ENCODE assay signal across 8 cellular contexts in genomic region chr22:36330655-36331305, GRCh38.
DNase-seq lines count a peak whose midpoint lies in the region; ATAC-seq lines count a peak whose summit lies in the region.

No MANE protein-coding gene starts in this region.

- H3K9me3 ChIP-seq in iPS-18a (ENCODE audit: control insufficient read depth, low read depth, low read length) (no peaks in the 10 kb centered on the region), stomach smooth muscle (ENCODE audit: control insufficient read depth in 2 of 2, low read length in 2 of 2) (no peaks in the 10 kb centered on the region)

- peaks cover 99% of the 10 kb centered on the region for H3K36me3 Mint-ChIP-seq in activated T-cell treated with anti-CD3 and anti-CD28 coated beads, Interleukin-2, amount 50 U/mL, for 24 hours (ENCODE audit: low read depth)
- H3K36me3 Mint-ChIP-seq in activated naive CD8-positive, alpha-beta T cell = peaks cover 37% of the 10 kb centered on the region

- H3K4me3 ChIP-seq in iPS-18a (ENCODE audit: low read length) (no peak overlapping the region), stomach smooth muscle (ENCODE audit: low read length in 2 of 2) (peak overlapping the region; percentile 3 to 61)

- no peaks in the 10 kb centered on the region for H3K9me3 Mint-ChIP-seq in activated T-cell treated with anti-CD3 and anti-CD28 coated beads, Interleukin-2, amount 50 U/mL, for 24 hours
- no peaks in the 10 kb centered on the region for H3K9me3 Mint-ChIP-seq in activated naive CD8-positive, alpha-beta T cell (ENCODE audit: low read depth)

- H3K36me3 ChIP-seq in iPS-18a (ENCODE audit: control insufficient read depth, low read depth, low read length) = peaks cover 21% of the 10 kb centered on the region
- peaks cover 33 to 40% of the 10 kb centered on the region in 2 donors for H3K36me3 ChIP-seq in stomach smooth muscle (ENCODE audit: control insufficient read depth in 2 of 2, insufficient read depth in 2 of 2, low read length in 2 of 2)

- peaks cover 95% of the 10 kb centered on the region for H3K4me1 Mint-ChIP-seq in activated T-cell treated with anti-CD3 and anti-CD28 coated beads, Interleukin-2, amount 50 U/mL, for 24 hours (ENCODE audit: low read depth)
- peaks cover 93% of the 10 kb centered on the region for H3K4me1 Mint-ChIP-seq in activated naive CD8-positive, alpha-beta T cell (ENCODE audit: low read depth)

- H3K9ac ChIP-seq in iPS-18a (ENCODE audit: low read length) (peak overlapping the region; percentile 39), stomach smooth muscle (ENCODE audit: low read length in 2 of 2) (peak overlapping the region; percentile 76 to 86)

- peak; percentile 52 for DNase-seq in activated T-cell treated with anti-CD3 and anti-CD28 coated beads, Interleukin-2, amount 50 U/mL, for 24 hours
- DNase-seq in activated T-cell treated with anti-CD3 and anti-CD28 coated beads, Interleukin-2, amount 50 U/mL, for 48 hours = no peak

- ATAC-seq in GM21528 (IDR thresholded peaks at IDR 0.05; ENCODE audit: low FRiP score, unreplicated experiment) (no peak), HG03520 (IDR thresholded peaks at IDR 0.05; ENCODE audit: unreplicated experiment) (no peak), GM18858 (IDR thresholded peaks at IDR 0.05; ENCODE audit: unreplicated experiment) (no peak)

- peak overlapping the region; percentile 100 for H3K27ac Mint-ChIP-seq in activated T-cell treated with anti-CD3 and anti-CD28 coated beads, Interleukin-2, amount 50 U/mL, for 24 hours
- peak overlapping the region; percentile 99 for H3K27ac Mint-ChIP-seq in activated naive CD8-positive, alpha-beta T cell

- H3K27me3 ChIP-seq in iPS-18a (ENCODE audit: control insufficient read depth, insufficient read depth, low read length) (no peaks in the 10 kb centered on the region), stomach smooth muscle (ENCODE audit: control insufficient read depth in 1 of 2, insufficient read depth in 2 of 2, low read length in 2 of 2) (no peaks in the 10 kb centered on the region)

- peaks cover 56% of the 10 kb centered on the region for H3K4me1 ChIP-seq in iPS-18a (ENCODE audit: control insufficient read depth, low read depth, low read length)
- H3K4me1 ChIP-seq in stomach smooth muscle (ENCODE audit: control insufficient read depth, insufficient read depth, low read length) = peaks cover 100% of the 10 kb centered on the region

- H3K27me3 Mint-ChIP-seq in activated T-cell treated with anti-CD3 and anti-CD28 coated beads, Interleukin-2, amount 50 U/mL, for 24 hours = no peaks in the 10 kb centered on the region
- H3K27me3 Mint-ChIP-seq in activated naive CD8-positive, alpha-beta T cell = no peaks in the 10 kb centered on the region

- H3K27ac ChIP-seq in iPS-18a (ENCODE audit: low read length) (peak overlapping the region; percentile 86), stomach smooth muscle (ENCODE audit: low read length) (peak overlapping the region; percentile 99)

- H3K4me3 Mint-ChIP-seq in activated T-cell treated with anti-CD3 and anti-CD28 coated beads, Interleukin-2, amount 50 U/mL, for 24 hours = peak overlapping the region; percentile 83
- peak overlapping the region; percentile 90 for H3K4me3 Mint-ChIP-seq in activated naive CD8-positive, alpha-beta T cell
